1 cellular context compared by ENCODE assay signal in the genomic region with DNA sequence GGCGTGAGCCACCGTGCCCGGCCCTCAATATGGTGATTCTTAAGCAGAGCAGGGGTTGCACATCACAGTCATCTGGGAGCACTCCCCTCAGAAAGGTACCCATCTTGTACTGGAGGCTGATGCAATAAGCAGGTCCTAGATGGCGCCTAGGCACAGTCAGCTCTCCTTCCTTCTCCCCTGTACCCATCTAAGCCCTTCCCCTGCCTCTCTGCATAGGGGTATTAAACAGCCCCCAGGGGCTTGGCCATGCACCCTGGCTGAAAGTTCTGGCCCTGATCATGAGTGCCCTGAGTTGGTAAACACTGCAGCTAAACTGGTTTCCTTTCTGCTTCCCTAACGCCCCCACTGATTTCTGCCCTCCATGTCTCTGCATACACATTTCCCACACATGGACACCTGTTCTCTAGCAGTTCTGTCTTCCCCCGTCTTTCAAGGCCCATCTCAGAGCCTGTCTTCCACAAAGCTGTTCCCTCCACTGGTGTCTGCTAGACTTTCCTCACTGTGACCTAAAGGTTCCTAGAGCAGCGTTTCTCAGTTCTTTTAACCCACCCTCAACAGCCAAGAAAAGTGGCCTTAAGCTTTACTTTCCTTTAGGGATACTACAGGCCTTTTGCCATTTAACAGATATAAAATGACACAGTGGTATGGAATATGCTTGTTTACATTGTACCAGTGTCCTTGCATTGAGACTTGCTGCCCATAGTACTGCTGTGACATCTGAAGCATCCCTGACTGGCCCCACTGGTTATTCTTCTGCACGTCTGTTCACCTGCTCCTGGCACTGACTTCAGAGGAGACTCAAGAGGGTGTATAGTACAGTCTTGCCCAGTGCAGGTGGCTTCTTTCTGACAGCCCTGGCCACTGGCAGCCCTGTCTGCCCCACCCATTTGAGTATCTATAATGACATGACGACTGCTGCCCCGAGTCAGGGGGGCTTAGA.
TF ChIP-seq lines count a peak whose summit lies in the region.

No MANE protein-coding gene starts in this region.

TF ChIP-seq in K562, 482 proteins besides CTCF, POLR2A, EP300 and RAD21 (continued from another document and continues in another):
- no peak for TF ChIP-seq PRPF4 (IDR thresholded peaks at IDR 0.05; ENCODE audit: insufficient read depth, low read depth, low read length, poor library complexity, severe bottlenecking)
- TF ChIP-seq, protein P1, sequence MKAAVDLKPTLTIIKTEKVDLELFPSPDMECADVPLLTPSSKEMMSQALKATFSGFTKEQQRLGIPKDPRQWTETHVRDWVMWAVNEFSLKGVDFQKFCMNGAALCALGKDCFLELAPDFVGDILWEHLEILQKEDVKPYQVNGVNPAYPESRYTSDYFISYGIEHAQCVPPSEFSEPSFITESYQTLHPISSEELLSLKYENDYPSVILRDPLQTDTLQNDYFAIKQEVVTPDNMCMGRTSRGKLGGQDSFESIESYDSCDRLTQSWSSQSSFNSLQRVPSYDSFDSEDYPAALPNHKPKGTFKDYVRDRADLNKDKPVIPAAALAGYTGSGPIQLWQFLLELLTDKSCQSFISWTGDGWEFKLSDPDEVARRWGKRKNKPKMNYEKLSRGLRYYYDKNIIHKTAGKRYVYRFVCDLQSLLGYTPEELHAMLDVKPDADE (conservative IDR thresholded peaks at IDR 0.05; ENCODE audit: control insufficient read depth, low read depth, low read length) = no peak
- TF ChIP-seq HMGN3 (IDR thresholded peaks at IDR 0.05; ENCODE audit: borderline replicate concordance, extremely low read depth, insufficient read length, low read depth, low read length) = no peak
- TF ChIP-seq BRF1 (IDR thresholded peaks at IDR 0.05; ENCODE audit: borderline replicate concordance, extremely low read depth, insufficient read length) = no peak
- peak; percentile 10; the same call in 1 of the 2 replicates for TF ChIP-seq CHCHD3 (CRISPR knock-in tag; IDR thresholded peaks at IDR 0.05)
- TF ChIP-seq SMARCA4 (IDR thresholded peaks at IDR 0.05) = no peak
- no peak for TF ChIP-seq NCOA6 (IDR thresholded peaks at IDR 0.05)
- TF ChIP-seq DPF2 (IDR thresholded peaks at IDR 0.05) = no peak
- TF ChIP-seq, protein P2, sequence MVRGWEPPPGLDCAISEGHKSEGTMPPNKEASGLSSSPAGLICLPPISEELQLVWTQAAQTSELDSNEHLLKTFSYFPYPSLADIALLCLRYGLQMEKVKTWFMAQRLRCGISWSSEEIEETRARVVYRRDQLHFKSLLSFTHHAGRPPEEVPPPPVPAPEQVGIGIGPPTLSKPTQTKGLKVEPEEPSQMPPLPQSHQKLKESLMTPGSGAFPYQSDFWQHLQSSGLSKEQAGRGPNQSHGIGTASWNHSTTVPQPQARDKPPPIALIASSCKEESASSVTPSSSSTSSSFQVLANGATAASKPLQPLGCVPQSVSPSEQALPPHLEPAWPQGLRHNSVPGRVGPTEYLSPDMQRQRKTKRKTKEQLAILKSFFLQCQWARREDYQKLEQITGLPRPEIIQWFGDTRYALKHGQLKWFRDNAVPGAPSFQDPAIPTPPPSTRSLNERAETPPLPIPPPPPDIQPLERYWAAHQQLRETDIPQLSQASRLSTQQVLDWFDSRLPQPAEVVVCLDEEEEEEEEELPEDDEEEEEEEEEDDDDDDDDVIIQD (CRISPR knock-in tag; IDR thresholded peaks at IDR 0.05) = 0 out of 2 replicates have a peak, but pooled peaks have one; percentile 31
- TF ChIP-seq, protein P3, sequence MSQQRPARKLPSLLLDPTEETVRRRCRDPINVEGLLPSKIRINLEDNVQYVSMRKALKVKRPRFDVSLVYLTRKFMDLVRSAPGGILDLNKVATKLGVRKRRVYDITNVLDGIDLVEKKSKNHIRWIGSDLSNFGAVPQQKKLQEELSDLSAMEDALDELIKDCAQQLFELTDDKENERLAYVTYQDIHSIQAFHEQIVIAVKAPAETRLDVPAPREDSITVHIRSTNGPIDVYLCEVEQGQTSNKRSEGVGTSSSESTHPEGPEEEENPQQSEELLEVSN (IDR thresholded peaks at IDR 0.05; ENCODE audit: borderline replicate concordance in 1 of 2, extremely low read depth in 1 of 2, insufficient read depth in 1 of 2, insufficient read length in 1 of 2, low read depth in 1 of 2, low read length in 1 of 2, poor library complexity in 1 of 2, severe bottlenecking in 1 of 2) = no peak
- TF ChIP-seq, protein P4, sequence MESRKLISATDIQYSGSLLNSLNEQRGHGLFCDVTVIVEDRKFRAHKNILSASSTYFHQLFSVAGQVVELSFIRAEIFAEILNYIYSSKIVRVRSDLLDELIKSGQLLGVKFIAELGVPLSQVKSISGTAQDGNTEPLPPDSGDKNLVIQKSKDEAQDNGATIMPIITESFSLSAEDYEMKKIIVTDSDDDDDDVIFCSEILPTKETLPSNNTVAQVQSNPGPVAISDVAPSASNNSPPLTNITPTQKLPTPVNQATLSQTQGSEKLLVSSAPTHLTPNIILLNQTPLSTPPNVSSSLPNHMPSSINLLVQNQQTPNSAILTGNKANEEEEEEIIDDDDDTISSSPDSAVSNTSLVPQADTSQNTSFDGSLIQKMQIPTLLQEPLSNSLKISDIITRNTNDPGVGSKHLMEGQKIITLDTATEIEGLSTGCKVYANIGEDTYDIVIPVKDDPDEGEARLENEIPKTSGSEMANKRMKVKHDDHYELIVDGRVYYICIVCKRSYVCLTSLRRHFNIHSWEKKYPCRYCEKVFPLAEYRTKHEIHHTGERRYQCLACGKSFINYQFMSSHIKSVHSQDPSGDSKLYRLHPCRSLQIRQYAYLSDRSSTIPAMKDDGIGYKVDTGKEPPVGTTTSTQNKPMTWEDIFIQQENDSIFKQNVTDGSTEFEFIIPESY (CRISPR knock-in tag; IDR thresholded peaks at IDR 0.05) = peak; percentile 49; the same call in 1 of the 2 replicates
- TF ChIP-seq NFRKB (IDR thresholded peaks at IDR 0.05; ENCODE audit: low read depth) = no peak
- TF ChIP-seq RB1 (IDR thresholded peaks at IDR 0.05; ENCODE audit: low read depth) = no peak
- no peak for TF ChIP-seq TSC22D4 (tag; IDR thresholded peaks at IDR 0.05)
- TF ChIP-seq, protein P5, sequence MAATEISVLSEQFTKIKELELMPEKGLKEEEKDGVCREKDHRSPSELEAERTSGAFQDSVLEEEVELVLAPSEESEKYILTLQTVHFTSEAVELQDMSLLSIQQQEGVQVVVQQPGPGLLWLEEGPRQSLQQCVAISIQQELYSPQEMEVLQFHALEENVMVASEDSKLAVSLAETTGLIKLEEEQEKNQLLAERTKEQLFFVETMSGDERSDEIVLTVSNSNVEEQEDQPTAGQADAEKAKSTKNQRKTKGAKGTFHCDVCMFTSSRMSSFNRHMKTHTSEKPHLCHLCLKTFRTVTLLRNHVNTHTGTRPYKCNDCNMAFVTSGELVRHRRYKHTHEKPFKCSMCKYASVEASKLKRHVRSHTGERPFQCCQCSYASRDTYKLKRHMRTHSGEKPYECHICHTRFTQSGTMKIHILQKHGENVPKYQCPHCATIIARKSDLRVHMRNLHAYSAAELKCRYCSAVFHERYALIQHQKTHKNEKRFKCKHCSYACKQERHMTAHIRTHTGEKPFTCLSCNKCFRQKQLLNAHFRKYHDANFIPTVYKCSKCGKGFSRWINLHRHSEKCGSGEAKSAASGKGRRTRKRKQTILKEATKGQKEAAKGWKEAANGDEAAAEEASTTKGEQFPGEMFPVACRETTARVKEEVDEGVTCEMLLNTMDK (IDR thresholded peaks at IDR 0.05; ENCODE audit: borderline replicate concordance, insufficient read depth, low read depth, low read length, poor library complexity, severe bottlenecking) = no peak
- TF ChIP-seq, protein P6, sequence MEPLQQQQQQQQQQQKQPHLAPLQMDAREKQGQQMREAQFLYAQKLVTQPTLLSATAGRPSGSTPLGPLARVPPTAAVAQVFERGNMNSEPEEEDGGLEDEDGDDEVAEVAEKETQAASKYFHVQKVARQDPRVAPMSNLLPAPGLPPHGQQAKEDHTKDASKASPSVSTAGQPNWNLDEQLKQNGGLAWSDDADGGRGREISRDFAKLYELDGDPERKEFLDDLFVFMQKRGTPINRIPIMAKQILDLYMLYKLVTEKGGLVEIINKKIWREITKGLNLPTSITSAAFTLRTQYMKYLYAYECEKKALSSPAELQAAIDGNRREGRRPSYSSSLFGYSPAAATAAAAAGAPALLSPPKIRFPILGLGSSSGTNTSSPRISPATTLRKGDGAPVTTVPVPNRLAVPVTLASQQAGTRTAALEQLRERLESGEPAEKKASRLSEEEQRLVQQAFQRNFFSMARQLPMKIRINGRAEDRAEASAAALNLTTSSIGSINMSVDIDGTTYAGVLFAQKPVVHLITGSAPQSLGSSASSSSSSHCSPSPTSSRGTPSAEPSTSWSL (CRISPR knock-in tag; IDR thresholded peaks at IDR 0.05; ENCODE audit: borderline replicate concordance) = peak; percentile 93; the same call in 1 of the 2 replicates
- TF ChIP-seq TEAD4 (IDR thresholded peaks at IDR 0.05; ENCODE audit: low read length) = no peak
- peak; percentile 17; the same call in 1 of the 2 replicates for TF ChIP-seq TEAD4 (CRISPR knock-in tag; IDR thresholded peaks at IDR 0.05; ENCODE audit: borderline replicate concordance)
- TF ChIP-seq, protein P7, sequence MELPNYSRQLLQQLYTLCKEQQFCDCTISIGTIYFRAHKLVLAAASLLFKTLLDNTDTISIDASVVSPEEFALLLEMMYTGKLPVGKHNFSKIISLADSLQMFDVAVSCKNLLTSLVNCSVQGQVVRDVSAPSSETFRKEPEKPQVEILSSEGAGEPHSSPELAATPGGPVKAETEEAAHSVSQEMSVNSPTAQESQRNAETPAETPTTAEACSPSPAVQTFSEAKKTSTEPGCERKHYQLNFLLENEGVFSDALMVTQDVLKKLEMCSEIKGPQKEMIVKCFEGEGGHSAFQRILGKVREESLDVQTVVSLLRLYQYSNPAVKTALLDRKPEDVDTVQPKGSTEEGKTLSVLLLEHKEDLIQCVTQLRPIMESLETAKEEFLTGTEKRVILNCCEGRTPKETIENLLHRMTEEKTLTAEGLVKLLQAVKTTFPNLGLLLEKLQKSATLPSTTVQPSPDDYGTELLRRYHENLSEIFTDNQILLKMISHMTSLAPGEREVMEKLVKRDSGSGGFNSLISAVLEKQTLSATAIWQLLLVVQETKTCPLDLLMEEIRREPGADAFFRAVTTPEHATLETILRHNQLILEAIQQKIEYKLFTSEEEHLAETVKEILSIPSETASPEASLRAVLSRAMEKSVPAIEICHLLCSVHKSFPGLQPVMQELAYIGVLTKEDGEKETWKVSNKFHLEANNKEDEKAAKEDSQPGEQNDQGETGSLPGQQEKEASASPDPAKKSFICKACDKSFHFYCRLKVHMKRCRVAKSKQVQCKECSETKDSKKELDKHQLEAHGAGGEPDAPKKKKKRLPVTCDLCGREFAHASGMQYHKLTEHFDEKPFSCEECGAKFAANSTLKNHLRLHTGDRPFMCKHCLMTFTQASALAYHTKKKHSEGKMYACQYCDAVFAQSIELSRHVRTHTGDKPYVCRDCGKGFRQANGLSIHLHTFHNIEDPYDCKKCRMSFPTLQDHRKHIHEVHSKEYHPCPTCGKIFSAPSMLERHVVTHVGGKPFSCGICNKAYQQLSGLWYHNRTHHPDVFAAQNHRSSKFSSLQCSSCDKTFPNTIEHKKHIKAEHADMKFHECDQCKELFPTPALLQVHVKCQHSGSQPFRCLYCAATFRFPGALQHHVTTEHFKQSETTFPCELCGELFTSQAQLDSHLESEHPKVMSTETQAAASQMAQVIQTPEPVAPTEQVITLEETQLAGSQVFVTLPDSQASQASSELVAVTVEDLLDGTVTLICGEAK (IDR thresholded peaks at IDR 0.05) = no peak
- TF ChIP-seq, protein P7 (CRISPR knock-in tag; IDR thresholded peaks at IDR 0.05) = peak; percentile 6
- TF ChIP-seq ZNF445 (CRISPR knock-in tag; IDR thresholded peaks at IDR 0.05; ENCODE audit: low read depth) = no peak
- no peak for TF ChIP-seq NUFIP1 (IDR thresholded peaks at IDR 0.05; ENCODE audit: partially characterized antibody)
- TF ChIP-seq PCBP1 (IDR thresholded peaks at IDR 0.05; ENCODE audit: low read depth, low read length, poor library complexity, severe bottlenecking) = no peak
- TF ChIP-seq ZBTB1 (CRISPR knock-in tag; IDR thresholded peaks at IDR 0.05; ENCODE audit: borderline replicate concordance, low read depth) = peak; percentile 68; the same call in 1 of the 2 replicates
- TF ChIP-seq, protein P8, sequence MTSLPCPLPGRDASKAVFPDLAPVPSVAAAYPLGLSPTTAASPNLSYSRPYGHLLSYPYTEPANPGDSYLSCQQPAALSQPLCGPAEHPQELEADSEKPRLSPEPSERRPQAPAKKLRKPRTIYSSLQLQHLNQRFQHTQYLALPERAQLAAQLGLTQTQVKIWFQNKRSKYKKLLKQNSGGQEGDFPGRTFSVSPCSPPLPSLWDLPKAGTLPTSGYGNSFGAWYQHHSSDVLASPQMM (CRISPR knock-in tag; IDR thresholded peaks at IDR 0.05) = no peak
- TF ChIP-seq, protein P9, sequence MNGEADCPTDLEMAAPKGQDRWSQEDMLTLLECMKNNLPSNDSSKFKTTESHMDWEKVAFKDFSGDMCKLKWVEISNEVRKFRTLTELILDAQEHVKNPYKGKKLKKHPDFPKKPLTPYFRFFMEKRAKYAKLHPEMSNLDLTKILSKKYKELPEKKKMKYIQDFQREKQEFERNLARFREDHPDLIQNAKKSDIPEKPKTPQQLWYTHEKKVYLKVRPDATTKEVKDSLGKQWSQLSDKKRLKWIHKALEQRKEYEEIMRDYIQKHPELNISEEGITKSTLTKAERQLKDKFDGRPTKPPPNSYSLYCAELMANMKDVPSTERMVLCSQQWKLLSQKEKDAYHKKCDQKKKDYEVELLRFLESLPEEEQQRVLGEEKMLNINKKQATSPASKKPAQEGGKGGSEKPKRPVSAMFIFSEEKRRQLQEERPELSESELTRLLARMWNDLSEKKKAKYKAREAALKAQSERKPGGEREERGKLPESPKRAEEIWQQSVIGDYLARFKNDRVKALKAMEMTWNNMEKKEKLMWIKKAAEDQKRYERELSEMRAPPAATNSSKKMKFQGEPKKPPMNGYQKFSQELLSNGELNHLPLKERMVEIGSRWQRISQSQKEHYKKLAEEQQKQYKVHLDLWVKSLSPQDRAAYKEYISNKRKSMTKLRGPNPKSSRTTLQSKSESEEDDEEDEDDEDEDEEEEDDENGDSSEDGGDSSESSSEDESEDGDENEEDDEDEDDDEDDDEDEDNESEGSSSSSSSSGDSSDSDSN (IDR thresholded peaks at IDR 0.05; ENCODE audit: borderline replicate concordance in 1 of 2, low read depth in 2 of 2, low read length in 2 of 2) = no peak
- TF ChIP-seq CBX1 (IDR thresholded peaks at IDR 0.05; ENCODE audit: low read depth) = no peak
